ENCODE assay signal across 25 cellular contexts in the genomic region with DNA sequence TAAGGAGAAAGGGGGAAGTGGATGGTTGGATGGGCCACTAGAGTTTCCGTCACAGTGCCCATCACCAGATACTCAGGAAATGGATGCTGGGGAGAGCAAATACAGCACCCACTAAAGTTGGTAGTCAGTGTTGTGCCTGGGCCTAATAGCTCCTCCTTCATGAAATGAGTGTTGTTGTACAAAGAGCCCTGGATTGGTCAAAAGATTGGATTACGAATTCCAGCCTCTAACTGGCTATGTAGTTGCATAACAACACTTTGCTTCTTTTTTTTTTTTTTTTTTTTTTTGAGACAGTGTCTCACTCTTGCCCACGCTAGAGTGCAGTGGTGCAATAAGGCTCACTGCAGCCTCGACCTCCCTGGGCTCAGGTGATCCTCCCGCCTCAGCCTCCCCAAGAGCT. TPM values are rescaled to one million over a fixed set of nuclear protein-coding genes. Genes with fewer than 3 reads are reported as not detected.
DNase-seq lines count a peak whose midpoint lies in the region; ATAC-seq and TF ChIP-seq lines count a peak whose summit lies in the region.
"Had no signal": no experiment of that assay in that cellular context is flagged by ENCODE, and none has a peak within 500 bp of the region (broad histone marks: within the 10 kb centered on the region; RNA-seq: fewer than 3 reads in every experiment).

No MANE protein-coding gene starts in this region.

- no peaks in the 10 kb centered on the region for H3K9me3 ChIP-seq in fibroblast of lung (ENCODE audit: control insufficient read depth, insufficient read depth, low read depth, low read length)
- H3K9me3 ChIP-seq: heart right ventricle, lower lobe of right lung, mucosa of descending colon, upper lobe of right lung had no signal

- POLR2A ChIA-PET in activated CD8-positive, alpha-beta T cell treated with anti-CD3 and anti-CD28 coated beads for 36 hours (lab: Charles Lee) = no interaction called here

- ATAC-seq in activated CD8-positive, alpha-beta T cell treated with anti-CD3 and anti-CD28 coated beads for 36 hours = no peak
- no peak for ATAC-seq in activated T-helper 17 cell treated with anti-CD3 and anti-CD28 coated beads, Interleukin-2, amount 50 U/mL, for 72 hours (replicated peaks)
- ATAC-seq: heart right ventricle; lower lobe of right lung; mucosa of descending colon; natural killer cell treated with Interleukin-12 subunit alpha and Interleukin-12 subunit beta and Interleukin-15 and Interleukin-18, amount 100 ng/mL, for 72 hours; upper lobe of right lung had no signal

- H2AFZ ChIP-seq in fibroblast of lung (ENCODE audit: low read length) = no peak overlapping the region

- H3K27me3 Mint-ChIP-seq in type B pancreatic cell (no peaks in the 10 kb centered on the region), Calu3 (ENCODE audit: unreplicated experiment) (peaks cover 76% of the 10 kb centered on the region)
- H3K27me3 Mint-ChIP-seq in activated CD8-positive, alpha-beta T cell treated with anti-CD3 and anti-CD28 coated beads for 36 hours = peaks cover 5% of the 10 kb centered on the region
- peaks cover 15% of the 10 kb centered on the region for H3K27me3 Mint-ChIP-seq in activated T-helper 17 cell treated with anti-CD3 and anti-CD28 coated beads, Interleukin-2, amount 50 U/mL, for 72 hours

- H3K4me3 Mint-ChIP-seq in type B pancreatic cell (no peak overlapping the region), Calu3 (ENCODE audit: low read depth, unreplicated experiment) (no peak overlapping the region)
- H3K4me3 Mint-ChIP-seq in activated CD8-positive, alpha-beta T cell treated with anti-CD3 and anti-CD28 coated beads for 36 hours = no peak overlapping the region
- H3K4me3 Mint-ChIP-seq in activated T-helper 17 cell treated with anti-CD3 and anti-CD28 coated beads, Interleukin-2, amount 50 U/mL, for 72 hours = no peak overlapping the region
- H3K4me3 Mint-ChIP-seq: activated naive CD8-positive, alpha-beta T cell treated with anti-CD3 and anti-CD28 coated beads for 36 hours; CD8-positive, alpha-beta memory T cell; natural killer cell treated with Interleukin-12 subunit alpha and Interleukin-12 subunit beta and Interleukin-15 and Interleukin-18, amount 100 ng/mL, for 72 hours; T-helper 1 cell treated with Interleukin-12 subunit alpha and Interleukin-12 subunit beta and Interleukin-4 antibody, amounts not matched to agents 30 μg/mL and 1 μg/mL, for 36 hours had no signal

- H3K9me3 Mint-ChIP-seq in type B pancreatic cell (peaks cover 4% of the 10 kb centered on the region), Calu3 (ENCODE audit: low read depth, unreplicated experiment) (no peaks in the 10 kb centered on the region)
- no peaks in the 10 kb centered on the region for H3K9me3 Mint-ChIP-seq in activated CD8-positive, alpha-beta T cell treated with anti-CD3 and anti-CD28 coated beads for 36 hours
- no peaks in the 10 kb centered on the region for H3K9me3 Mint-ChIP-seq in activated T-helper 17 cell treated with anti-CD3 and anti-CD28 coated beads, Interleukin-2, amount 50 U/mL, for 72 hours
- H3K9me3 Mint-ChIP-seq: activated naive CD8-positive, alpha-beta T cell treated with anti-CD3 and anti-CD28 coated beads for 36 hours; CD8-positive, alpha-beta memory T cell; natural killer cell treated with Interleukin-12 subunit alpha and Interleukin-12 subunit beta and Interleukin-15 and Interleukin-18, amount 100 ng/mL, for 72 hours; T-helper 1 cell treated with Interleukin-12 subunit alpha and Interleukin-12 subunit beta and Interleukin-4 antibody, amounts not matched to agents 30 μg/mL and 1 μg/mL, for 36 hours had no signal

- H3K36me3 Mint-ChIP-seq in type B pancreatic cell (no peaks in the 10 kb centered on the region), Calu3 (ENCODE audit: insufficient read depth, unreplicated experiment) (no peaks in the 10 kb centered on the region)
- H3K36me3 Mint-ChIP-seq in activated CD8-positive, alpha-beta T cell treated with anti-CD3 and anti-CD28 coated beads for 36 hours (ENCODE audit: low read depth) = no peaks in the 10 kb centered on the region
- no peaks in the 10 kb centered on the region for H3K36me3 Mint-ChIP-seq in activated T-helper 17 cell treated with anti-CD3 and anti-CD28 coated beads, Interleukin-2, amount 50 U/mL, for 72 hours (ENCODE audit: low read depth)
- H3K36me3 Mint-ChIP-seq: activated naive CD8-positive, alpha-beta T cell treated with anti-CD3 and anti-CD28 coated beads for 36 hours; CD8-positive, alpha-beta memory T cell; natural killer cell treated with Interleukin-12 subunit alpha and Interleukin-12 subunit beta and Interleukin-15 and Interleukin-18, amount 100 ng/mL, for 72 hours had no signal

- no peak overlapping the region for H3K27ac ChIP-seq in fibroblast of lung (ENCODE audit: insufficient read depth, low read length)
- H3K27ac ChIP-seq: heart right ventricle, KMS-11, lower lobe of right lung, upper lobe of right lung had no signal

- H3K9ac ChIP-seq in fibroblast of lung (ENCODE audit: insufficient read depth, low read length) = no peak overlapping the region
- H3K9ac ChIP-seq: KMS-11 had no signal

- CTCF ChIA-PET in activated CD8-positive, alpha-beta T cell treated with anti-CD3 and anti-CD28 coated beads for 36 hours (lab: Charles Lee) = interaction anchor here (1.4 to 4.9 kb wide), 3 partner anchors 9 to 311 kb away, joined by 4 to 27 read pairs (median 6); no protein-coding TSS in a partner anchor
- CTCF ChIA-PET in Calu3 (lab: Charles Lee) = interaction anchor here (0.7 to 1.3 kb wide), 3 partner anchors 8 to 929 kb away, joined by 3 to 4 read pairs (median 4); no protein-coding TSS in a partner anchor

- H3K36me3 ChIP-seq in fibroblast of lung (ENCODE audit: control insufficient read depth, insufficient read depth, low read length) = no peaks in the 10 kb centered on the region
- H3K36me3 ChIP-seq: heart right ventricle, lower lobe of right lung, upper lobe of right lung had no signal

- H3K4me1 Mint-ChIP-seq in type B pancreatic cell (ENCODE audit: unreplicated experiment) = peaks cover 9% of the 10 kb centered on the region
- no peaks in the 10 kb centered on the region for H3K4me1 Mint-ChIP-seq in activated CD8-positive, alpha-beta T cell treated with anti-CD3 and anti-CD28 coated beads for 36 hours (ENCODE audit: low read depth)
- no peaks in the 10 kb centered on the region for H3K4me1 Mint-ChIP-seq in activated T-helper 17 cell treated with anti-CD3 and anti-CD28 coated beads, Interleukin-2, amount 50 U/mL, for 72 hours
- H3K4me1 Mint-ChIP-seq in Calu3 (ENCODE audit: low read depth, unreplicated experiment) = peaks cover 10% of the 10 kb centered on the region
- H3K4me1 Mint-ChIP-seq: activated naive CD8-positive, alpha-beta T cell treated with anti-CD3 and anti-CD28 coated beads for 36 hours had no signal

- H3K4me3 ChIP-seq in fibroblast of lung (replicated peaks in 1 of 4; ENCODE audit: control extremely low read depth in 1 of 4, insufficient read depth in 1 of 4, low read depth in 3 of 4, low read length in 4 of 4) = no peak overlapping the region
- H3K4me3 ChIP-seq: heart right ventricle, lower lobe of right lung, mucosa of descending colon, upper lobe of right lung had no signal

- H3K27me3 ChIP-seq in fibroblast of lung (ENCODE audit: control insufficient read depth, insufficient read depth, low read length) = no peaks in the 10 kb centered on the region

- DNase-seq in EL = peak; percentile 12
- peak; percentile 35 for DNase-seq in NCI-H226
- DNase-seq in fibroblast of lung (ENCODE audit: low read depth in 2 of 2) = peak; percentile 27 to 46
- no peak for DNase-seq in type B pancreatic cell (ENCODE audit: extremely low spot score, unreplicated experiment)
- no peak for DNase-seq in activated CD8-positive, alpha-beta T cell treated with anti-CD3 and anti-CD28 coated beads for 36 hours
- DNase-seq in Calu3 = no peak
- DNase-seq: activated effector memory CD4-positive, alpha-beta T cell treated with Interleukin-2 at 50 U/mL for 16 hours; activated naive CD8-positive, alpha-beta T cell treated with anti-CD3 and anti-CD28 coated beads for 36 hours; activated T-cell treated with anti-CD3 and anti-CD28 coated beads for 4 hours; CD8-positive, alpha-beta memory T cell; cerebellar nuclear complex; foreskin melanocyte; heart right ventricle; kidney glomerular epithelial cell; lower lobe of right lung; mucosa of descending colon; NCI-H1436 treated with DMSO at 0.1 percent for 48 hours; NCI-H446 treated with DMSO at 0.1 percent for 48 hours; NCI-H82; stimulated activated CD4-positive, alpha-beta T cell treated with anti-CD3 and anti-CD28 coated beads, Interleukin-2, amount 100 ng/mL, for 24 hours; upper lobe of right lung had no signal

- no peaks in the 10 kb centered on the region for H4K20me1 ChIP-seq in fibroblast of lung (ENCODE audit: control insufficient read depth, extremely low read depth, insufficient read depth, low read length)

- TF ChIP-seq CTCF in fibroblast of lung (conservative IDR thresholded peaks at IDR 0.05 in 1 of 2, IDR thresholded peaks at IDR 0.05 in 1 of 2; ENCODE audit: low read depth in 1 of 2, low read length in 2 of 2) (no peak), type B pancreatic cell (conservative IDR thresholded peaks at IDR 0.05) (no peak), Calu3 (IDR thresholded peaks at IDR 0.05; ENCODE audit: unreplicated experiment) (no peak)
- no peak for TF ChIP-seq CTCF in activated CD8-positive, alpha-beta T cell treated with anti-CD3 and anti-CD28 coated beads for 36 hours (IDR thresholded peaks at IDR 0.05)

- BruUV-seq in Calu3 (replicated peaks; lab: Mats Ljungman, UMichigan) = no TSS peak

- intact Hi-C loops in activated CD8-positive, alpha-beta T cell treated with anti-CD3 and anti-CD28 coated beads for 36 hours (cut with micrococcal nuclease) = no loop called here
- intact Hi-C loops in Calu3 (cut with micrococcal nuclease; ENCODE audit: unreplicated experiment) = no loop called here

- H3K27ac Mint-ChIP-seq in type B pancreatic cell = peak overlapping the region; percentile 58
- H3K27ac Mint-ChIP-seq in activated CD8-positive, alpha-beta T cell treated with anti-CD3 and anti-CD28 coated beads for 36 hours = no peak overlapping the region
- no peak overlapping the region for H3K27ac Mint-ChIP-seq in activated T-helper 17 cell treated with anti-CD3 and anti-CD28 coated beads, Interleukin-2, amount 50 U/mL, for 72 hours
- H3K27ac Mint-ChIP-seq in Calu3 (ENCODE audit: unreplicated experiment) = no peak overlapping the region
- H3K27ac Mint-ChIP-seq: activated naive CD8-positive, alpha-beta T cell treated with anti-CD3 and anti-CD28 coated beads for 36 hours; natural killer cell treated with Interleukin-12 subunit alpha and Interleukin-12 subunit beta and Interleukin-15 and Interleukin-18, amount 100 ng/mL, for 72 hours; T-helper 1 cell treated with Interleukin-12 subunit alpha and Interleukin-12 subunit beta and Interleukin-4 antibody, amounts not matched to agents 30 μg/mL and 1 μg/mL, for 36 hours had no signal

- H3K4me2 ChIP-seq in fibroblast of lung (ENCODE audit: extremely low read depth, insufficient read depth, low read length) = no peak overlapping the region
- H3K4me2 ChIP-seq: KMS-11 had no signal

- H3K79me2 ChIP-seq in fibroblast of lung (ENCODE audit: control insufficient read depth, insufficient read depth, low read length) = no peaks in the 10 kb centered on the region

- no peaks in the 10 kb centered on the region for H3K4me1 ChIP-seq in fibroblast of lung (ENCODE audit: control insufficient read depth, extremely low read depth, insufficient read depth, low read length)
- H3K4me1 ChIP-seq: heart right ventricle, lower lobe of right lung, upper lobe of right lung had no signal

RNA-seq across cellular contexts. Expression of a gene that starts 27.4 kb away (rescaled TPM):
- total RNA-seq in fibroblast of lung = 9.9 and 26.5 TPM in 2 replicates
- polyA plus RNA-seq in fibroblast of lung = 0.73 and 1.8 TPM in 2 replicates
- polyA plus RNA-seq in fibroblast of lung (2012) = 0.76 and 3.2 TPM in 2 replicates
- 1.1 and 2.6 TPM in 2 replicates for polyA minus RNA-seq in fibroblast of lung (ENCODE audit: low replicate concordance)
- 78.8 and 238 TPM in 2 replicates for total RNA-seq in type B pancreatic cell (ENCODE audit: low replicate concordance)
- 1 to 10 TPM; 1.8 TPM for total RNA-seq in activated CD8-positive, alpha-beta T cell treated with anti-CD3 and anti-CD28 coated beads for 36 hours
- under 1 TPM; 0.28 to 0.42 TPM for total RNA-seq in activated T-helper 17 cell treated with anti-CD3 and anti-CD28 coated beads, Interleukin-2, amount 50 U/mL, for 72 hours
- 3.9 and 6.8 TPM in 2 replicates for total RNA-seq in Calu3 (2022)
- total RNA-seq: lower lobe of right lung; natural killer cell treated with Interleukin-12 subunit alpha and Interleukin-12 subunit beta and Interleukin-15 and Interleukin-18, amount 100 ng/mL, for 72 hours; upper lobe of right lung had no signal
- polyA plus RNA-seq: CD8-positive, alpha-beta memory T cell had no signal

RNA-seq across cellular contexts. Expression of a gene that starts 36.9 kb away (rescaled TPM):
- total RNA-seq in fibroblast of lung (9.2 and 10.1 TPM in 2 replicates), type B pancreatic cell (ENCODE audit: low replicate concordance) (7.4 and 8.2 TPM in 2 replicates), Calu3 (2022) (13.2 and 15.4 TPM in 2 replicates)
- 3.7 and 4.5 TPM in 2 replicates for polyA plus RNA-seq in fibroblast of lung
- polyA plus RNA-seq in fibroblast of lung (2012) = 3.3 and 4.0 TPM in 2 replicates
- polyA minus RNA-seq in fibroblast of lung (ENCODE audit: low replicate concordance) = 5.4 and 7.3 TPM in 2 replicates
- total RNA-seq in activated CD8-positive, alpha-beta T cell treated with anti-CD3 and anti-CD28 coated beads for 36 hours = 1 to 10 TPM; 4.6 TPM
- total RNA-seq in activated T-helper 17 cell treated with anti-CD3 and anti-CD28 coated beads, Interleukin-2, amount 50 U/mL, for 72 hours = 1 to 10 TPM; 3.0 to 5.4 TPM

RNA-seq across cellular contexts. Expression of a gene that starts 37.2 kb away (rescaled TPM):
- 53.2 and 60.9 TPM in 2 replicates for total RNA-seq in fibroblast of lung
- 89.1 and 103 TPM in 2 replicates for polyA plus RNA-seq in fibroblast of lung
- polyA plus RNA-seq in fibroblast of lung (2012) = 66.0 and 68.9 TPM in 2 replicates
- polyA minus RNA-seq in fibroblast of lung (ENCODE audit: low replicate concordance) = 5.9 and 6.6 TPM in 2 replicates
- 36.2 and 40.8 TPM in 2 replicates for total RNA-seq in type B pancreatic cell (ENCODE audit: low replicate concordance)
- 10 to 100 TPM; 66.6 to 75.4 TPM for total RNA-seq in activated CD8-positive, alpha-beta T cell treated with anti-CD3 and anti-CD28 coated beads for 36 hours
- 10 to 100 TPM; 43.0 to 57.4 TPM for total RNA-seq in activated T-helper 17 cell treated with anti-CD3 and anti-CD28 coated beads, Interleukin-2, amount 50 U/mL, for 72 hours
- 87.3 and 89.1 TPM in 2 replicates for total RNA-seq in Calu3 (2022)

Comparison
In these comparisons a context has a peak if more than half of its experiments do, and no peak if none do; other contexts are left out.
1. DNase-seq: peak in EL (single experiment), NCI-H226 (single experiment) and fibroblast of lung (2 of 2); none in type B pancreatic cell (single experiment), activated CD8-positive, alpha-beta T cell treated with anti-CD3 and anti-CD28 coated beads for 36 hours (single experiment) and Calu3 (single experiment).